Comparison of ENCODE assay signal across 12 cellular contexts in the genomic region with DNA sequence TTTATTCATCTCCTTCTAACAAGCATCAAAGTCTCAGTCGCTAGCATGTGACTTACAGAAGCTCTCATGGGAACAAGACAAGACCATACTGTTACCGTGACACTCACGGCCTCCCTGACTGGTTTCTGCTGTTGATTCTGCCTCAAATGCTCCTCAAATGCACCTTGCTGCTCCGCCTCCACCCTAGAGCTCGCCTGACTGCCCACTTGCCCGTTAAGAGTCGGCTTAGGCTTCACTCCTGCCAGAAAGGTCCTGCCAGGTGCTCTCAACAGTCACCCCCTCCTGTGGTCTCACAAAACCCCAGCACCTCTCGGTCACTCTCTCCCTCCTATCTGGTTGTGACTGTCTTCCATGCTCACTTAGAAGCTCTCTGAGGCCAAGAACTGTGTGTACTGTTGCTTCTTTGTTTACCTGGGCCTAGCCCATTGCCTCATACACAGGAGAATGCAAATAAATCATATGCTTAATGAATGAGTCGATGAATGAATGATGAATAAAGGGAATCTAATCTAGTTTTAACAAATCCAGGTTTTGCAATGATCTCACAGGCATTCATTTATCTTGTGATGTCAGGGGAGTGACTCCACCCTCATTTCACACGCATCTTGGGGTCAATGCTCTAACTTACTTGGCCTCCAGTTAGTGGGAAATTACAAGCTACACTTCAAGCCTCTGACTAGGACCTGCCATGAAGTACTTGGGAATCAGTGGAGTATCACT. TPM values are rescaled to one million over a fixed set of nuclear protein-coding genes. Genes with fewer than 3 reads are reported as not detected.
A peak's percentile ranks its signal among the peaks of the same experiment; 100 is the strongest.
DNase-seq lines count a peak whose midpoint lies in the region; ATAC-seq and TF ChIP-seq lines count a peak whose summit lies in the region.
"Had no signal": no experiment of that assay in that cellular context is flagged by ENCODE, and none has a peak within 500 bp of the region (broad histone marks: within the 10 kb centered on the region; RNA-seq: fewer than 3 reads in every experiment).

No MANE protein-coding gene starts in this region.

- H3K36me3 ChIP-seq in endodermal cell (ENCODE audit: control insufficient read depth, insufficient read depth, low read length): peaks cover 64% of the 10 kb centered on the region
- H3K36me3 ChIP-seq in aorta (ENCODE audit: control insufficient read depth in 1 of 2, insufficient read depth in 2 of 2, low read length in 1 of 2): peaks cover 2 to 3% of the 10 kb centered on the region in 2 donors

- no peaks in the 10 kb centered on the region for H3K4me1 Mint-ChIP-seq in endodermal cell
- H3K4me1 Mint-ChIP-seq in natural killer cell treated with Interleukin-12 subunit alpha and Interleukin-12 subunit beta and Interleukin-15 and Interleukin-18, amount 100 ng/mL, for 72 hours (ENCODE audit: low read depth in 2 of 2): peaks cover 16 to 28% of the 10 kb centered on the region in 2 donors

- H3K27ac Mint-ChIP-seq in endodermal cell: peak overlapping the region; percentile 1
- peak overlapping the region; percentile 32 to 65 for H3K27ac Mint-ChIP-seq in natural killer cell treated with Interleukin-12 subunit alpha and Interleukin-12 subunit beta and Interleukin-15 and Interleukin-18, amount 100 ng/mL, for 72 hours
- H3K27ac Mint-ChIP-seq: stimulated activated naive B cell treated with anti-CD40 and anti-IgM and Interleukin-4, amounts not matched to agents 10 μg/mL and 1 μg/mL and 100 μg/mL, for 72 hours had no signal

- H3K9me3 Mint-ChIP-seq in endodermal cell: no peaks in the 10 kb centered on the region
- H3K9me3 Mint-ChIP-seq in natural killer cell treated with Interleukin-12 subunit alpha and Interleukin-12 subunit beta and Interleukin-15 and Interleukin-18, amount 100 ng/mL, for 72 hours: no peaks in the 10 kb centered on the region
- H3K9me3 Mint-ChIP-seq: stimulated activated naive B cell treated with anti-CD40 and anti-IgM and Interleukin-4, amounts not matched to agents 10 μg/mL and 1 μg/mL and 100 μg/mL, for 72 hours had no signal

- 92 to 98% methylated on average over 5 to 10 of the region's 10 CpGs for WGBS in endodermal cell (ENCODE audit: insufficient coverage in 1 of 2, insufficient read length in 1 of 2), 2 experiments
- 86% methylated on average over 10 of the region's 10 CpGs for WGBS in aorta, 2 donors

- H3K36me3 Mint-ChIP-seq in endodermal cell (ENCODE audit: low read depth): peaks cover 62% of the 10 kb centered on the region
- H3K36me3 Mint-ChIP-seq in natural killer cell treated with Interleukin-12 subunit alpha and Interleukin-12 subunit beta and Interleukin-15 and Interleukin-18, amount 100 ng/mL, for 72 hours: peaks cover under 1% of the 10 kb centered on the region

- H3K9ac ChIP-seq in endodermal cell (ENCODE audit: extremely low read depth, low read length, poor library complexity, severe bottlenecking): no peak overlapping the region

- no peak overlapping the region for H3K4me3 Mint-ChIP-seq in endodermal cell
- no peak overlapping the region for H3K4me3 Mint-ChIP-seq in natural killer cell treated with Interleukin-12 subunit alpha and Interleukin-12 subunit beta and Interleukin-15 and Interleukin-18, amount 100 ng/mL, for 72 hours
- H3K4me3 Mint-ChIP-seq: stimulated activated naive B cell treated with anti-CD40 and anti-IgM and Interleukin-4, amounts not matched to agents 10 μg/mL and 1 μg/mL and 100 μg/mL, for 72 hours had no signal

- H3K9me3 ChIP-seq in AG04450 (ENCODE audit: control insufficient read depth, insufficient read depth, low read length) (no peaks in the 10 kb centered on the region; the same call in 1 of the 2 replicates), endodermal cell (ENCODE audit: control insufficient read depth, low read length) (no peaks in the 10 kb centered on the region), aorta (ENCODE audit: control insufficient read depth, low read length) (no peaks in the 10 kb centered on the region)

- peak overlapping the region; percentile 55 for H3K27ac ChIP-seq in AG04450 (ENCODE audit: low read depth, low read length)
- H3K27ac ChIP-seq in endodermal cell (ENCODE audit: low read depth, low read length): no peak overlapping the region
- H3K27ac ChIP-seq in coronary artery: peak overlapping the region in 1 of 2 donors; percentile 58
- H3K27ac ChIP-seq in aorta (ENCODE audit: low read depth in 1 of 2, low read length in 2 of 2): no peak overlapping the region

- ATAC-seq in natural killer cell treated with Interleukin-12 subunit alpha and Interleukin-12 subunit beta and Interleukin-15 and Interleukin-18, amount 100 ng/mL, for 72 hours: no peak
- no peak for ATAC-seq in HG02571 (IDR thresholded peaks at IDR 0.05; ENCODE audit: unreplicated experiment)
- no peak for ATAC-seq in aorta (ENCODE audit: low FRiP score)
- ATAC-seq in SK-N-SH treated with all-trans-retinoic acid at 6 μM for 48 hours: no peak
- ATAC-seq: stimulated activated naive B cell treated with anti-CD40 and anti-IgM and Interleukin-4, amounts not matched to agents 10 μg/mL and 1 μg/mL and 100 μg/mL, for 72 hours had no signal

- no peak for DNase-seq in AG04450 (ENCODE audit: low read depth, low spot score)
- peak; percentile 20 for DNase-seq in NCI-H69 (lab: John Stamatoyannopoulos, UW)
- DNase-seq in endodermal cell: no peak
- DNase-seq in natural killer cell treated with Interleukin-12 subunit alpha and Interleukin-12 subunit beta and Interleukin-15 and Interleukin-18, amount 100 ng/mL, for 72 hours (ENCODE audit: low spot score): peak; percentile 16
- no peak for DNase-seq in coronary artery (ENCODE audit: low spot score)
- DNase-seq in aorta: no peak
- DNase-seq: kidney; MV-4-11; NK-92 treated with Interleukin-12 subunit alpha and Interleukin-12 subunit beta, amount 100 ng/mL, for 24 hours; stimulated activated naive B cell treated with anti-CD40 and anti-IgM and Interleukin-4, amounts not matched to agents 10 μg/mL and 1 μg/mL and 100 μg/mL, for 72 hours had no signal

- H3K27me3 Mint-ChIP-seq in endodermal cell (ENCODE audit: insufficient read depth): no peaks in the 10 kb centered on the region
- H3K27me3 Mint-ChIP-seq in natural killer cell treated with Interleukin-12 subunit alpha and Interleukin-12 subunit beta and Interleukin-15 and Interleukin-18, amount 100 ng/mL, for 72 hours: no peaks in the 10 kb centered on the region
- H3K27me3 Mint-ChIP-seq: stimulated activated naive B cell treated with anti-CD40 and anti-IgM and Interleukin-4, amounts not matched to agents 10 μg/mL and 1 μg/mL and 100 μg/mL, for 72 hours had no signal

- CTCF ChIA-PET in AG04450 (lab: Charles Lee): interaction anchor here (1.0 kb wide), 1 partner anchor 13 kb away, joined by 4 read pairs; no protein-coding TSS in a partner anchor

- no peak for TF ChIP-seq CTCF in AG04450 (IDR thresholded peaks at IDR 0.05; ENCODE audit: low read depth, low read length)
- TF ChIP-seq CTCF in endodermal cell (conservative IDR thresholded peaks at IDR 0.05): no peak
- no peak for TF ChIP-seq CTCF in coronary artery (IDR thresholded peaks at IDR 0.05)

- POLR2A ChIA-PET in AG04450 (lab: Yijun Ruan, JAX): no interaction called here

- intact Hi-C loops in aorta (cut with DNase I): loop anchor here (5.0 kb wide), 2 partner anchors 36 to 136 kb away; no protein-coding TSS in a partner anchor

- no peaks in the 10 kb centered on the region for H3K27me3 ChIP-seq in AG04450 (ENCODE audit: control insufficient read depth, insufficient read depth, low read length)
- H3K27me3 ChIP-seq in endodermal cell (ENCODE audit: control insufficient read depth, insufficient read depth, low read length, poor library complexity, severe bottlenecking): no peaks in the 10 kb centered on the region
- no peaks in the 10 kb centered on the region for H3K27me3 ChIP-seq in aorta (ENCODE audit: control insufficient read depth in 1 of 2, insufficient read depth in 2 of 2, low read length in 1 of 2)

- H3K4me3 ChIP-seq in AG04450 (ENCODE audit: low read depth, low read length) (no peak overlapping the region), endodermal cell (ENCODE audit: low read length) (no peak overlapping the region), coronary artery (no peak overlapping the region), aorta (ENCODE audit: low read length in 2 of 2) (no peak overlapping the region)

- H3K4me1 ChIP-seq in endodermal cell (ENCODE audit: control insufficient read depth, insufficient read depth, low read length) (no peaks in the 10 kb centered on the region), aorta (ENCODE audit: control insufficient read depth in 1 of 2, insufficient read depth in 2 of 2, low read length in 2 of 2) (no peaks in the 10 kb centered on the region)

TF ChIP-seq in SK-N-SH treated with all-trans-retinoic acid at 6 μM for 48 hours, 23 proteins besides CTCF, POLR2A, EP300 and RAD21 (continues in another document):
- no peak for TF ChIP-seq RARB (CRISPR knock-in tag; IDR thresholded peaks at IDR 0.05)
- TF ChIP-seq TCF4 (CRISPR knock-in tag; IDR thresholded peaks at IDR 0.05; ENCODE audit: borderline replicate concordance): no peak
- TF ChIP-seq, protein P1, sequence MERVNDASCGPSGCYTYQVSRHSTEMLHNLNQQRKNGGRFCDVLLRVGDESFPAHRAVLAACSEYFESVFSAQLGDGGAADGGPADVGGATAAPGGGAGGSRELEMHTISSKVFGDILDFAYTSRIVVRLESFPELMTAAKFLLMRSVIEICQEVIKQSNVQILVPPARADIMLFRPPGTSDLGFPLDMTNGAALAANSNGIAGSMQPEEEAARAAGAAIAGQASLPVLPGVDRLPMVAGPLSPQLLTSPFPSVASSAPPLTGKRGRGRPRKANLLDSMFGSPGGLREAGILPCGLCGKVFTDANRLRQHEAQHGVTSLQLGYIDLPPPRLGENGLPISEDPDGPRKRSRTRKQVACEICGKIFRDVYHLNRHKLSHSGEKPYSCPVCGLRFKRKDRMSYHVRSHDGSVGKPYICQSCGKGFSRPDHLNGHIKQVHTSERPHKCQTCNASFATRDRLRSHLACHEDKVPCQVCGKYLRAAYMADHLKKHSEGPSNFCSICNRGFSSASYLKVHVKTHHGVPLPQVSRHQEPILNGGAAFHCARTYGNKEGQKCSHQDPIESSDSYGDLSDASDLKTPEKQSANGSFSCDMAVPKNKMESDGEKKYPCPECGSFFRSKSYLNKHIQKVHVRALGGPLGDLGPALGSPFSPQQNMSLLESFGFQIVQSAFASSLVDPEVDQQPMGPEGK (CRISPR knock-in tag; IDR thresholded peaks at IDR 0.05; ENCODE audit: borderline replicate concordance): no peak

RNA-seq across cellular contexts. Expression of a gene that starts 41.3 kb away (rescaled TPM):
- polyA plus RNA-seq in AG04450 (2011; rRNA removed) (44.7 and 50.5 TPM in 2 replicates), aorta (10 to 100 TPM in 1 of 2 donors, 1 to 10 TPM in 1; 5.3 to 10.0 TPM)
- 64.2 and 77.4 TPM in 2 replicates for polyA minus RNA-seq in AG04450 (2011; rRNA and poly(A)+ RNA removed)
- total RNA-seq in endodermal cell (10 to 100 TPM; 27.1 to 28.3 TPM), aorta (10 to 100 TPM; 60.4 to 61.6 TPM)
- 16.6 TPM for polyA plus RNA-seq in endodermal cell (2013, experiment 1 of 2)
- 20.3 TPM for polyA plus RNA-seq in endodermal cell (2013, experiment 2 of 2)
- total RNA-seq in natural killer cell treated with Interleukin-12 subunit alpha and Interleukin-12 subunit beta and Interleukin-15 and Interleukin-18, amount 100 ng/mL, for 72 hours: 10 to 100 TPM; 40.5 to 73.9 TPM

Comparison
In these comparisons a context has a peak if more than half of its experiments do, and no peak if none do; other contexts are left out.
1. DNase-seq: peak in NCI-H69 (single experiment) and natural killer cell treated with Interleukin-12 subunit alpha and Interleukin-12 subunit beta and Interleukin-15 and Interleukin-18, amount 100 ng/mL, for 72 hours (single experiment); none in AG04450 (single experiment), endodermal cell (single experiment), coronary artery (single experiment) and aorta (0 of 2).